Comparison of ENCODE assay signal across 33 cellular contexts in genomic region chr1:237655778-237656177, GRCh38.
"Had no signal": no experiment of that assay in that cellular context is flagged by ENCODE, and none has a peak within 500 bp of the region (broad histone marks: within the 10 kb centered on the region; RNA-seq: fewer than 3 reads in every experiment).

No MANE protein-coding gene starts in this region.

- H3K36me3 ChIP-seq: adrenal gland, brain microvascular endothelial cell, breast epithelium had no signal

- H3K9me3 ChIP-seq: adrenal gland, ascending aorta, body of pancreas, breast epithelium had no signal

- H3K4me1 ChIP-seq: adrenal gland, ascending aorta, body of pancreas, breast epithelium had no signal

- H3K27me3 ChIP-seq: adrenal gland, ascending aorta, body of pancreas, brain microvascular endothelial cell, breast epithelium, cardiac muscle cell had no signal

- ATAC-seq: activated naive CD4-positive, alpha-beta T cell treated with anti-CD3 and anti-CD28 coated beads, Interleukin-2, amount 50 U/mL, for 72 hours; activated naive CD8-positive, alpha-beta T cell treated with anti-CD3 and anti-CD28 coated beads, Interleukin-2, amount 50 U/mL, for 24 hours; activated T-cell treated with anti-CD3 and anti-CD28 coated beads, Interleukin-2, amount 50 U/mL, for 4 hours; activated T-cell treated with anti-CD3 and anti-CD28 coated beads, Interleukin-2, amount 50 U/mL, for 72 hours; activated T-helper 17 cell treated with anti-CD3 and anti-CD28 coated beads, Interleukin-2, amount 50 U/mL, for 72 hours; body of pancreas had no signal

- FAIRE-seq: astrocyte, bronchial epithelial cell had no signal

- DNase-seq: activated effector memory CD4-positive, alpha-beta T cell treated with anti-CD3 and anti-CD28 coated beads, Interleukin-2, amount 50 U/mL, for 16 hours; activated effector memory CD4-positive, alpha-beta T cell treated with Interleukin-2 at 50 U/mL for 16 hours; activated gamma-delta T cell; activated gamma-delta T cell treated with Interleukin-2 at 50 U/mL for 16 hours; activated naive CD4-positive, alpha-beta T cell; activated naive CD4-positive, alpha-beta T cell treated with anti-CD3 and anti-CD28 coated beads for 36 hours; activated naive CD4-positive, alpha-beta T cell treated with anti-CD3 and anti-CD28 coated beads, Interleukin-2, amount 10 ng/mL, durations not matched to agents 7 days and 5 days; activated naive CD4-positive, alpha-beta T cell treated with anti-CD3 and anti-CD28 coated beads, Interleukin-2, amount 50 U/mL, for 16 hours; activated naive CD4-positive, alpha-beta T cell treated with Interleukin-2 at 50 U/mL for 16 hours; activated naive CD8-positive, alpha-beta T cell treated with anti-CD3 and anti-CD28 coated beads for 36 hours; activated naive CD8-positive, alpha-beta T cell treated with anti-CD3 and anti-CD28 coated beads, Interleukin-2, amount 10 ng/mL, durations not matched to agents 7 days and 5 days; activated naive CD8-positive, alpha-beta T cell treated with anti-CD3 and anti-CD28 coated beads, Interleukin-2, amount 50 U/mL, for 24 hours; activated T-cell treated with anti-CD3 and anti-CD28 coated beads, Interleukin-2, amount 50 U/mL, for 24 hours; activated T-cell treated with anti-CD3 and anti-CD28 coated beads, Interleukin-2, amount 50 U/mL, for 4 hours; activated T-cell treated with anti-CD3 and anti-CD28 coated beads, Interleukin-2, amount 50 U/mL, for 48 hours; activated T-cell treated with anti-CD3 and anti-CD28 coated beads, Interleukin-2, amount 50 U/mL, for 72 hours; adrenal gland; amniotic stem cell; amygdala; anterior cingulate cortex; aorta; body of pancreas; brain microvascular endothelial cell; caudate nucleus; central memory CD4-positive, alpha-beta T cell; cerebellar nuclear complex had no signal

- H3K27ac ChIP-seq: adrenal gland, ascending aorta, body of pancreas, brain microvascular endothelial cell, breast epithelium, cardiac muscle cell had no signal

- H3K4me3 ChIP-seq: adrenal gland, ascending aorta, body of pancreas, breast epithelium, cardiac muscle cell had no signal
